16 cellular contexts compared by ENCODE assay signal in genomic region chr15:90343391-90343790, GRCh38. TPM values are rescaled to one million over a fixed set of nuclear protein-coding genes. Genes with fewer than 3 reads are reported as not detected.
A peak's percentile ranks its signal among the peaks of the same experiment; 100 is the strongest.
DNase-seq lines count a peak whose midpoint lies in the region; ATAC-seq, FAIRE-seq and TF ChIP-seq lines count a peak whose summit lies in the region.
"Had no signal": no experiment of that assay in that cellular context is flagged by ENCODE, and none has a peak within 500 bp of the region (broad histone marks: within the 10 kb centered on the region; RNA-seq: fewer than 3 reads in every experiment).

No MANE protein-coding gene starts in this region.

- H3K9me3 ChIP-seq in astrocyte (ENCODE audit: insufficient read depth, low read depth, low read length) (no peaks in the 10 kb centered on the region), tibial artery (no peaks in the 10 kb centered on the region), upper lobe of left lung (no peaks in the 10 kb centered on the region)

- intact Hi-C loops in left cardiac atrium (cut with DNase I) (no loop called here), cardiac septum (cut with DNase I) (no loop called here), tibial artery (cut with DNase I; ENCODE audit: low total_unique reads) (no loop called here)

- H2AFZ ChIP-seq in astrocyte (ENCODE audit: low read depth, low read length): peak overlapping the region; percentile 58

- no peak overlapping the region for H3K4me3 Mint-ChIP-seq in astrocyte (ENCODE audit: unreplicated experiment)
- H3K4me3 Mint-ChIP-seq: activated B cell treated with CpG ODN at 0.5 μM for 24 hours; activated naive CD8-positive, alpha-beta T cell; stimulated activated naive CD8-positive, alpha-beta T cell treated with anti-CD3 and anti-CD28 coated beads, Interleukin-15, amount 100 ng/mL, for 72 hours had no signal

- peaks cover 8% of the 10 kb centered on the region for H3K4me1 Mint-ChIP-seq in astrocyte (ENCODE audit: low read depth, unreplicated experiment)

- no peaks in the 10 kb centered on the region for H3K9me3 Mint-ChIP-seq in astrocyte (ENCODE audit: unreplicated experiment)
- H3K9me3 Mint-ChIP-seq: activated B cell treated with CpG ODN at 0.5 μM for 24 hours; stimulated activated naive CD8-positive, alpha-beta T cell treated with anti-CD3 and anti-CD28 coated beads, Interleukin-15, amount 100 ng/mL, for 72 hours had no signal

- H3K4me3 ChIP-seq in astrocyte (ENCODE audit: insufficient read depth, low read depth, low read length) (no peak overlapping the region), tibial artery (no peak overlapping the region), upper lobe of left lung (no peak overlapping the region)
- H3K4me3 ChIP-seq: skin epidermis had no signal

- H3K27me3 Mint-ChIP-seq in astrocyte (ENCODE audit: low read depth, unreplicated experiment): no peaks in the 10 kb centered on the region
- H3K27me3 Mint-ChIP-seq: activated naive CD8-positive, alpha-beta T cell; stimulated activated naive CD8-positive, alpha-beta T cell treated with anti-CD3 and anti-CD28 coated beads, Interleukin-15, amount 100 ng/mL, for 72 hours had no signal

- no peak for TF ChIP-seq EP300 in upper lobe of left lung (IDR thresholded peaks at IDR 0.05)

- H3K27ac Mint-ChIP-seq in astrocyte (ENCODE audit: unreplicated experiment): no peak overlapping the region
- H3K27ac Mint-ChIP-seq: activated B cell treated with CpG ODN at 0.5 μM for 24 hours; activated naive CD8-positive, alpha-beta T cell; stimulated activated naive CD8-positive, alpha-beta T cell treated with anti-CD3 and anti-CD28 coated beads, Interleukin-15, amount 100 ng/mL, for 72 hours had no signal

- TF ChIP-seq CTCF in astrocyte (IDR thresholded peaks at IDR 0.05; ENCODE audit: insufficient read depth, low read depth, low read length): no peak
- TF ChIP-seq CTCF in foreskin keratinocyte (conservative IDR thresholded peaks at IDR 0.05): no peak
- no peak for TF ChIP-seq CTCF in tibial artery (IDR thresholded peaks at IDR 0.05)
- TF ChIP-seq CTCF in upper lobe of left lung (IDR thresholded peaks at IDR 0.05): no peak

- ATAC-seq in left cardiac atrium: peak; percentile 12 to 69
- peak; percentile 20 for ATAC-seq in foreskin keratinocyte
- no peak for ATAC-seq in GM19328 (IDR thresholded peaks at IDR 0.05; ENCODE audit: unreplicated experiment)
- no peak for ATAC-seq in upper lobe of left lung (ENCODE audit: low FRiP score in 2 of 2)
- ATAC-seq: stimulated activated naive CD8-positive, alpha-beta T cell treated with anti-CD3 and anti-CD28 coated beads, Interleukin-15, amount 100 ng/mL, for 72 hours had no signal

- peaks cover 7% of the 10 kb centered on the region for H3K4me1 ChIP-seq in astrocyte (ENCODE audit: insufficient read depth, low read length)
- H3K4me1 ChIP-seq in foreskin keratinocyte: no peaks in the 10 kb centered on the region
- peaks cover 0 to 25% (median 15%) of the 10 kb centered on the region in 4 donors for H3K4me1 ChIP-seq in tibial artery
- H3K4me1 ChIP-seq in upper lobe of left lung: peaks cover 0 to 9% (median 6%) of the 10 kb centered on the region in 4 donors

- H3K36me3 ChIP-seq in astrocyte (ENCODE audit: insufficient read depth, low read length) (no peaks in the 10 kb centered on the region), tibial artery (no peaks in the 10 kb centered on the region), upper lobe of left lung (no peaks in the 10 kb centered on the region)

- H3K27ac ChIP-seq in astrocyte (ENCODE audit: low read depth, low read length): peak overlapping the region; percentile 19
- H3K27ac ChIP-seq in foreskin keratinocyte: no peak overlapping the region
- peak overlapping the region; percentile 55 to 58 for H3K27ac ChIP-seq in tibial artery
- no peak overlapping the region for H3K27ac ChIP-seq in upper lobe of left lung
- H3K27ac ChIP-seq: skin epidermis had no signal

- peak; percentile 49 for DNase-seq in left cardiac atrium
- DNase-seq in cardiac septum (ENCODE audit: low spot score): no peak
- DNase-seq in astrocyte (ENCODE audit: low read depth): peak; percentile 22
- no peak for DNase-seq in foreskin keratinocyte
- DNase-seq in tibial artery: no peak
- DNase-seq in upper lobe of left lung: no peak
- no peak for DNase-seq in activated T-cell treated with anti-CD3 and anti-CD28 coated beads for 4 hours
- DNase-seq: activated B cell treated with CpG ODN at 0.5 μM for 24 hours; NCI-H1417 treated with DMSO at 0.1 percent for 48 hours; NCI-H446 treated with DMSO at 0.1 percent for 48 hours; stimulated activated naive CD8-positive, alpha-beta T cell treated with anti-CD3 and anti-CD28 coated beads, Interleukin-15, amount 100 ng/mL, for 72 hours had no signal

- no peak for TF ChIP-seq POLR2A in upper lobe of left lung (IDR thresholded peaks at IDR 0.05)

- WGBS in upper lobe of left lung, 2 donors: 78 to 87% methylated on average over 5 of the region's 5 CpGs

- H3K27me3 ChIP-seq in astrocyte (ENCODE audit: insufficient read depth, low read length): no peaks in the 10 kb centered on the region
- H3K27me3 ChIP-seq in foreskin keratinocyte: no peaks in the 10 kb centered on the region
- H3K27me3 ChIP-seq in tibial artery: no peaks in the 10 kb centered on the region
- H3K27me3 ChIP-seq in upper lobe of left lung: no peaks in the 10 kb centered on the region

- H4K20me1 ChIP-seq in astrocyte (ENCODE audit: insufficient read depth, low read length): no peaks in the 10 kb centered on the region

- peak overlapping the region; percentile 19 for H3K4me2 ChIP-seq in astrocyte (ENCODE audit: low read length)

- no peaks in the 10 kb centered on the region for H3K79me2 ChIP-seq in astrocyte (ENCODE audit: insufficient read depth, low read length)

- no peaks in the 10 kb centered on the region for H3K36me3 Mint-ChIP-seq in astrocyte (ENCODE audit: low read depth, unreplicated experiment)
- H3K36me3 Mint-ChIP-seq: activated naive CD8-positive, alpha-beta T cell had no signal

- no peak for FAIRE-seq in astrocyte (lab: Jason Lieb, UNC)
- FAIRE-seq: D721Med, H1 had no signal

- no peak overlapping the region for H3K9ac ChIP-seq in astrocyte (ENCODE audit: low read length)

RNA-seq across cellular contexts. Expression of gene ZNF774, which starts 8.7 kb away (rescaled TPM):
- total RNA-seq in left cardiac atrium (1 to 10 TPM; 3.6 to 3.7 TPM), cardiac septum (5.6 TPM), astrocyte (1.2 and 3.3 TPM in 2 replicates), foreskin keratinocyte (1.9 and 2.2 TPM in 2 replicates), upper lobe of left lung (1 to 10 TPM in 5 of 6 donors, under 1 TPM in 1; 1.00 to 8.4 (median 3.4) TPM)
- 0.81 and 1.1 TPM in 2 replicates for polyA plus RNA-seq in foreskin keratinocyte

RNA-seq across cellular contexts. Expression of gene IQGAP1, which starts 44.7 kb away (rescaled TPM):
- total RNA-seq in left cardiac atrium: 10 to 100 TPM; 70.4 to 79.2 TPM
- 45.6 TPM for total RNA-seq in cardiac septum
- 218 and 226 TPM in 2 replicates for total RNA-seq in astrocyte
- 268 and 290 TPM in 2 replicates for total RNA-seq in foreskin keratinocyte
- polyA plus RNA-seq in foreskin keratinocyte: 99.5 and 102 TPM in 2 replicates
- 100 to 1,000 TPM; 216 to 502 (median 344) TPM for total RNA-seq in upper lobe of left lung

Comparison
In these comparisons a context has a peak if more than half of its experiments do, and no peak if none do; other contexts are left out.
1. DNase-seq: peak in left cardiac atrium (single experiment) and astrocyte (single experiment); none in cardiac septum (single experiment), foreskin keratinocyte (0 of 2), tibial artery (0 of 2), upper lobe of left lung (0 of 2) and activated T-cell treated with anti-CD3 and anti-CD28 coated beads for 4 hours (single experiment).
2. ATAC-seq: peak in left cardiac atrium (2 of 2) and foreskin keratinocyte (single experiment); none in GM19328 (single experiment) and upper lobe of left lung (0 of 2).
3. H3K27ac ChIP-seq: peak in astrocyte (single experiment) and tibial artery (2 of 2); none in foreskin keratinocyte (single experiment) and upper lobe of left lung (0 of 4).